Comparison of ENCODE assay signal across 8 cellular contexts in the genomic region with DNA sequence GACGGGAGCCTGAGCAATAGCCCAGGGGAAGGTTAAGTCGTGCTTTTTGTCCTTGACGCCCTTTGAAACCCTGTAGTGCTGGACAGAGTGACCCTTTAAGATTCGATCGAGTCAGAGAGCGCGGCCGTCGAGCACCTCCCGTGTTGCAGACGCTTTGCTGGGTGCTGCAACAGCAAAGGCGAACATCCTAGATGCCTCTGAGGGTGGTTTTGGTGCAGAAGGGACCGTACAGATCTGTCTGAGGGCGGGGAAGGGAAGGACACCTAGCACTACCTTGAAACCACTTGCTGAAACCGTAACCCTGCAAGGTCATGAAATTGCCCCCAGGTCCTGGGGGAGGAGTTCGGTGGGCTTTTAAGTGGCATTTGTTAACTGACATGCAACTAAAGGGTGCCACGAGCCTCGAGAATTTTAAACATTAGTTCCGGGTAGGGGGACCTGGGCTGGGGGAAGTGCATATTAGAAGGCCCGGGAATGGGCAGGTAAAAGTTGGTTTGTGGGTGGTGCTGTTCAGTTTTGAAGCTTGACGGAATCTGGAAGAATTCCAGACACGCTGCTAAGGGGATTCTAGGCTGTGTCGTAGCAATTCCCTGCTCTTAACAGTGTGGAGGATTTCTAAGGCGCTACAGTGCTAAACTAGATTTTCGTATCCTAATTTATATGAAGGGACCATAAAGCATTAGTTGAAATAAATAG. TPM values are rescaled to one million over a fixed set of nuclear protein-coding genes. Genes with fewer than 3 reads are reported as not detected.
DNase-seq lines count a peak whose midpoint lies in the region; ATAC-seq and TF ChIP-seq lines count a peak whose summit lies in the region.

No MANE protein-coding gene starts in this region.

- WGBS in thyroid gland, 2 donors, result 2 to 4% methylated on average over 13 to 24 of the region's 25 CpGs

- no peaks in the 10 kb centered on the region for H3K36me3 ChIP-seq in thyroid gland

- H3K27ac ChIP-seq in thyroid gland, result peak overlapping the region; percentile 71 to 86 (median 78)

- no peak for TF ChIP-seq POLR2A in thyroid gland (IDR thresholded peaks at IDR 0.05)

- H3K9me3 ChIP-seq in thyroid gland, result no peaks in the 10 kb centered on the region

- DNase-seq in COLO668 (lab: John Stamatoyannopoulos, UW; ENCODE audit: unreplicated experiment) (peak; percentile 29), amniotic epithelial cell (ENCODE audit: low read depth) (peak; percentile 46), islet precursor cell (peak; percentile 69), thyroid gland (peak; percentile 53 to 63), NCI-H2227 treated with DMSO at 0.1 percent for 48 hours (lab: John Stamatoyannopoulos, UW) (no peak), NCI-H1105 (lab: John Stamatoyannopoulos, UW) (no peak)

- H3K4me3 ChIP-seq in thyroid gland (replicated peaks in 1 of 3), result peak overlapping the region; percentile 77 to 99 (median 86)

- intact Hi-C loops in thyroid gland (cut with DNase I), result no loop called here

- TF ChIP-seq CTCF in thyroid gland (IDR thresholded peaks at IDR 0.05), result no peak

- H3K27me3 ChIP-seq in thyroid gland, result no peaks in the 10 kb centered on the region

- peaks cover 27 to 28% of the 10 kb centered on the region in 2 donors for H3K4me1 ChIP-seq in thyroid gland

- peak; percentile 19 for ATAC-seq in GM19351 (IDR thresholded peaks at IDR 0.05; ENCODE audit: unreplicated experiment)
- peak; percentile 14 for ATAC-seq in HG03432 (IDR thresholded peaks at IDR 0.05; ENCODE audit: unreplicated experiment)

RNA-seq across cellular contexts. Expression of gene ATP5F1C, which starts 0.8 kb away (rescaled TPM):
- 100 to 1,000 TPM; 279 to 417 (median 352) TPM for total RNA-seq in thyroid gland

RNA-seq across cellular contexts. Expression of gene KIN, which starts 1.0 kb away (rescaled TPM):
- 10 to 100 TPM in 1 of 4 donors, 1 to 10 TPM in 3; 7.5 to 10.2 (median 8.1) TPM for total RNA-seq in thyroid gland

RNA-seq across cellular contexts. Expression of gene TAF3, which starts 29.5 kb away (rescaled TPM):
- total RNA-seq in thyroid gland, result 10 to 100 TPM in 1 of 4 donors, 1 to 10 TPM in 3; 6.7 to 11.0 (median 8.6) TPM

Comparison
In these comparisons a context has a peak if more than half of its experiments do, and no peak if none do; other contexts are left out.
1. DNase-seq: peak in COLO668 (single experiment), amniotic epithelial cell (single experiment), islet precursor cell (single experiment) and thyroid gland (2 of 2); none in NCI-H2227 treated with DMSO at 0.1 percent for 48 hours (single experiment) and NCI-H1105 (single experiment).